12 cellular contexts compared by ENCODE assay signal in the genomic region with DNA sequence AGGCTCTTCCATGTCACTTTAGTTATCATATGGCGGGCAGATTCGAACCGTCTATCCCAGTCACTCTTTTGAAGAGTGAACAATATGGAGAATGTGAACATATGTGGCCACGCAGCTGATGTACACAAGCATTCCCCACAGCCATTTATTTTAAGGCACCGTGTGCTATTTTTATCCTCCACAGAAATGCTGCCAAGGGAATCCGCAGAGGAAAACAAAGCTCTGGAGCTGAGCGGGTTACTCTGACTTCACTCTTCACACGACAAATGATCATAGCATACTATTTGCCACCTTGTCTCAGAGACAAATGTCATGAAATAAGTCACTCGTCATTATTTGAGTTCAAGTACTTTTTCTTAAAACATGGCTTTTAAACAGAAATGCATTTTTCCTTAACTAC.
DNase-seq lines count a peak whose midpoint lies in the region; ATAC-seq and TF ChIP-seq lines count a peak whose summit lies in the region.
"Had no signal": no experiment of that assay in that cellular context is flagged by ENCODE, and none has a peak within 500 bp of the region (broad histone marks: within the 10 kb centered on the region; RNA-seq: fewer than 3 reads in every experiment).

No MANE protein-coding gene starts in this region.

- ATAC-seq in thoracic aorta (ENCODE audit: insufficient number of reproducible peaks, low FRiP score, low read depth) (no peak), HG03280 (IDR thresholded peaks at IDR 0.05; ENCODE audit: unreplicated experiment) (no peak), HG02884 (IDR thresholded peaks at IDR 0.05; ENCODE audit: unreplicated experiment) (no peak)
- ATAC-seq: activated T-helper 17 cell treated with anti-CD3 and anti-CD28 coated beads, Interleukin-2, amount 50 U/mL, for 72 hours had no signal

- H3K36me3 ChIP-seq in endodermal cell (ENCODE audit: control insufficient read depth, insufficient read depth, low read length) (peaks cover 18% of the 10 kb centered on the region), thoracic aorta (no peaks in the 10 kb centered on the region), colonic mucosa (no peaks in the 10 kb centered on the region)

- H3K9me3 ChIP-seq in endodermal cell (ENCODE audit: control insufficient read depth, low read length), result no peaks in the 10 kb centered on the region
- H3K9me3 ChIP-seq in thoracic aorta, result no peaks in the 10 kb centered on the region
- no peaks in the 10 kb centered on the region for H3K9me3 ChIP-seq in colonic mucosa

- DNase-seq in endodermal cell (no peak), middle frontal gyrus (ENCODE audit: extremely low spot score, low spot score) (peak; percentile 15), thoracic aorta (ENCODE audit: low spot score) (no peak), colonic mucosa (no peak), GM20000 (ENCODE audit: low spot score) (no peak)
- DNase-seq: Karpas-422; RPMI8226; stimulated activated CD4-positive, alpha-beta T cell treated with anti-CD3 and anti-CD28 coated beads, Interleukin-4, amount 100 ng/mL, for 24 hours had no signal

- intact Hi-C loops in colonic mucosa (cut with DNase I), result loop anchor here (5.0 kb wide), 1 partner anchor 68 kb away; no protein-coding TSS in a partner anchor

- no peak for TF ChIP-seq CTCF in VCaP (conservative IDR thresholded peaks at IDR 0.05)
- no peak for TF ChIP-seq CTCF in endodermal cell (conservative IDR thresholded peaks at IDR 0.05)
- no peak for TF ChIP-seq CTCF in thoracic aorta (IDR thresholded peaks at IDR 0.05)
- no peak for TF ChIP-seq CTCF in colonic mucosa (IDR thresholded peaks at IDR 0.05)
- no peak for TF ChIP-seq CTCF in GM20000 (IDR thresholded peaks at IDR 0.05; ENCODE audit: extremely low read depth, missing control alignments)

- H3K27me3 Mint-ChIP-seq in endodermal cell (ENCODE audit: insufficient read depth), result no peaks in the 10 kb centered on the region

- 98 to 99% methylated on average over 7 to 9 of the region's 9 CpGs for WGBS in endodermal cell (ENCODE audit: insufficient coverage in 1 of 2, insufficient read length in 1 of 2), 2 experiments

- no peak overlapping the region for H3K4me3 Mint-ChIP-seq in endodermal cell
- H3K4me3 Mint-ChIP-seq: activated T-helper 17 cell treated with anti-CD3 and anti-CD28 coated beads, Interleukin-2, amount 50 U/mL, for 72 hours had no signal

- H3K27ac ChIP-seq in VCaP, result peak overlapping the region; percentile 86
- H3K27ac ChIP-seq in endodermal cell (ENCODE audit: low read depth, low read length), result no peak overlapping the region
- H3K27ac ChIP-seq in thoracic aorta, result peak overlapping the region; percentile 99
- H3K27ac ChIP-seq in colonic mucosa, result no peak overlapping the region

- H3K27ac Mint-ChIP-seq in endodermal cell, result peak overlapping the region; percentile 20
- H3K27ac Mint-ChIP-seq: activated T-helper 17 cell treated with anti-CD3 and anti-CD28 coated beads, Interleukin-2, amount 50 U/mL, for 72 hours had no signal

- peaks cover 37% of the 10 kb centered on the region for H3K4me1 Mint-ChIP-seq in endodermal cell

- H3K27me3 ChIP-seq in endodermal cell (ENCODE audit: control insufficient read depth, insufficient read depth, low read length, poor library complexity, severe bottlenecking), result no peaks in the 10 kb centered on the region
- H3K27me3 ChIP-seq in thoracic aorta (replicated peaks; ENCODE audit: insufficient read depth), result no peaks in the 10 kb centered on the region
- no peaks in the 10 kb centered on the region for H3K27me3 ChIP-seq in colonic mucosa

- H3K9ac ChIP-seq in endodermal cell (ENCODE audit: extremely low read depth, low read length, poor library complexity, severe bottlenecking) (no peak overlapping the region), colonic mucosa (ENCODE audit: low read depth in 2 of 2, low read length in 2 of 2) (no peak overlapping the region)

- H3K4me1 ChIP-seq in endodermal cell (ENCODE audit: control insufficient read depth, insufficient read depth, low read length), result no peaks in the 10 kb centered on the region
- H3K4me1 ChIP-seq in thoracic aorta (ENCODE audit: control insufficient read depth in 1 of 2, low read depth in 2 of 2), result peaks cover 82 to 96% of the 10 kb centered on the region in 2 donors
- H3K4me1 ChIP-seq in colonic mucosa, result peaks cover 18% of the 10 kb centered on the region

- peaks cover 27% of the 10 kb centered on the region for H3K36me3 Mint-ChIP-seq in endodermal cell (ENCODE audit: low read depth)

- no peak overlapping the region for H3K4me3 ChIP-seq in endodermal cell (ENCODE audit: low read length)
- H3K4me3 ChIP-seq in thoracic aorta, result peak overlapping the region; percentile 60
- no peak overlapping the region for H3K4me3 ChIP-seq in colonic mucosa

- no peaks in the 10 kb centered on the region for H3K9me3 Mint-ChIP-seq in endodermal cell
- H3K9me3 Mint-ChIP-seq: activated T-helper 17 cell treated with anti-CD3 and anti-CD28 coated beads, Interleukin-2, amount 50 U/mL, for 72 hours had no signal

Comparison
In these comparisons a context has a peak if more than half of its experiments do, and no peak if none do; other contexts are left out.
1. H3K27ac ChIP-seq: peak in VCaP (single experiment) and thoracic aorta (2 of 2); none in endodermal cell (single experiment) and colonic mucosa (single experiment).